ENCODE assay signal across 34 cellular contexts in the genomic region with DNA sequence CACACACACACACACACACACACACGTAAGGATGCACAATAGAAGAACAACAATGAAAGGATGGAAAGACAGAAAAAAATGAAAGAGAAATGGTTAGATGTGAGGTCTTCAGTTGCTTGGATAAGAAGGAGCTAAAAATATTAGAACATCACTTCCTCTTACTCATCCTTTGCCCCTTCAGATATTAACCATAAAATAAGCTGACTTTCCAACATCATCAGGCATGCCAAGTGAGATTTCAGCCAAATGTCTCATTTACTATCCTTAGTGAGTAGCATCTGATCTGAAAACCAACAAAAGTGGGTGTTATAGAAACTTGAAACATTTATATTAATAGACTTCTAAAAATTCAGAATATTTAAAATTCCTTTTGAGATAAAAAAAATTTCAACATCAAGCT. TPM values are rescaled to one million over a fixed set of nuclear protein-coding genes. Genes with fewer than 3 reads are reported as not detected.
"Had no signal": no experiment of that assay in that cellular context is flagged by ENCODE, and none has a peak within 500 bp of the region (broad histone marks: within the 10 kb centered on the region; RNA-seq: fewer than 3 reads in every experiment).

No MANE protein-coding gene starts in this region.

- H3K27me3 Mint-ChIP-seq: activated B cell treated with CpG ODN at 0.5 μM for 24 hours; activated CD8-positive, alpha-beta T cell treated with anti-CD3 and anti-CD28 coated beads for 36 hours; activated naive CD4-positive, alpha-beta T cell treated with anti-CD3 and anti-CD28 coated beads, Interleukin-2, amount 50 U/mL, for 24 hours; activated naive CD8-positive, alpha-beta T cell treated with anti-CD3 and anti-CD28 coated beads for 36 hours; activated naive CD8-positive, alpha-beta T cell treated with anti-CD3 and anti-CD28 coated beads, Interleukin-2, amount 50 U/mL, for 24 hours; T-helper 17 cell had no signal

- H3K4me3 ChIP-seq: adrenal gland, body of pancreas, colonic mucosa, esophagus squamous epithelium, gastrocnemius medialis, heart left ventricle had no signal

- H3K27me3 ChIP-seq: adrenal gland, body of pancreas, colonic mucosa, esophagus squamous epithelium, foreskin keratinocyte, gastrocnemius medialis, heart left ventricle had no signal

- H3K9me3 ChIP-seq: adrenal gland, body of pancreas, colonic mucosa, esophagus squamous epithelium, gastrocnemius medialis, heart left ventricle had no signal

- H3K27ac ChIP-seq: adrenal gland, body of pancreas, colonic mucosa, epithelial cell of prostate, esophagus squamous epithelium, foreskin keratinocyte, gastrocnemius medialis, heart left ventricle, WERI-Rb-1 had no signal

- DNase-seq: activated B cell treated with CpG ODN at 0.5 μM for 24 hours; activated CD4-positive, alpha-beta T cell treated with anti-CD3 and anti-CD28 coated beads for 48 hours; activated CD4-positive, alpha-beta T cell treated with anti-CD3 and anti-CD28 coated beads, Interleukin-2, amount 50 U/mL, for 1 hour; activated CD4-positive, alpha-beta T cell treated with anti-CD3 and anti-CD28 coated beads, Interleukin-2, amount 50 U/mL, for 48 hours; activated CD8-positive, alpha-beta memory T cell treated with anti-CD3 and anti-CD28 coated beads for 24 hours; activated CD8-positive, alpha-beta T cell treated with anti-CD3 and anti-CD28 coated beads for 36 hours; activated effector memory CD4-positive, alpha-beta T cell treated with anti-CD3 and anti-CD28 coated beads, Interleukin-2, amount 50 U/mL, for 16 hours; activated naive CD4-positive, alpha-beta T cell treated with anti-CD3 and anti-CD28 coated beads for 36 hours; activated naive CD8-positive, alpha-beta T cell treated with anti-CD3 and anti-CD28 coated beads for 36 hours; activated naive CD8-positive, alpha-beta T cell treated with anti-CD3 and anti-CD28 coated beads, Interleukin-2, amount 50 U/mL, for 24 hours; activated T-cell treated with anti-CD3 and anti-CD28 coated beads, Interleukin-2, amount 50 U/mL, for 1 hour; activated T-cell treated with anti-CD3 and anti-CD28 coated beads, Interleukin-2, amount 50 U/mL, for 48 hours; adrenal gland; amygdala; aorta; body of pancreas; caudate nucleus; colonic mucosa; effector CD8-positive, alpha-beta T cell; esophagus squamous epithelium; foreskin keratinocyte; gastrocnemius medialis; glutamatergic neuron; heart left ventricle; T-helper 17 cell; T1000; WERI-Rb-1 had no signal

- H3K27ac Mint-ChIP-seq: activated B cell treated with CpG ODN at 0.5 μM for 24 hours; activated CD8-positive, alpha-beta T cell treated with anti-CD3 and anti-CD28 coated beads for 36 hours; activated naive CD4-positive, alpha-beta T cell treated with anti-CD3 and anti-CD28 coated beads for 36 hours; activated naive CD4-positive, alpha-beta T cell treated with anti-CD3 and anti-CD28 coated beads, Interleukin-2, amount 50 U/mL, for 24 hours; activated naive CD8-positive, alpha-beta T cell treated with anti-CD3 and anti-CD28 coated beads for 36 hours; activated naive CD8-positive, alpha-beta T cell treated with anti-CD3 and anti-CD28 coated beads, Interleukin-2, amount 50 U/mL, for 24 hours; activated T-helper 1 cell treated with anti-CD3 and anti-CD28 coated beads, Interleukin-12 subunit alpha, Interleukin-12 subunit beta, Interleukin-2, Interleukin-4 antibody, amounts not matched to agents 30 ng/mL and 10 ng/mL and 1 ng/mL, durations not matched to agents 14 hours and 24 hours and 36 hours; activated T-helper 2 cell treated with anti-CD3 and anti-CD28 coated beads, Interferon-gamma antibody, Interleukin-2, Interleukin-4, amounts not matched to agents 10 μg/mL and 5 μg/mL and 100 μg/mL, durations not matched to agents 14 hours and 24 hours and 36 hours; T-helper 17 cell; T-helper 2 cell treated with Interferon-gamma antibody and Interleukin-4, amounts not matched to agents 5 μg/mL and 100 μg/mL, for 36 hours had no signal

- H3K4me1 Mint-ChIP-seq: activated B cell treated with CpG ODN at 0.5 μM for 24 hours; activated naive CD4-positive, alpha-beta T cell treated with anti-CD3 and anti-CD28 coated beads, Interleukin-2, amount 50 U/mL, for 24 hours; activated naive CD8-positive, alpha-beta T cell treated with anti-CD3 and anti-CD28 coated beads for 36 hours; activated naive CD8-positive, alpha-beta T cell treated with anti-CD3 and anti-CD28 coated beads, Interleukin-2, amount 50 U/mL, for 24 hours; T-helper 17 cell had no signal

- H3K4me1 ChIP-seq: body of pancreas, colonic mucosa, esophagus squamous epithelium, foreskin keratinocyte, gastrocnemius medialis, heart left ventricle had no signal

- H3K36me3 ChIP-seq: adrenal gland, colonic mucosa, esophagus squamous epithelium, gastrocnemius medialis, heart left ventricle, WERI-Rb-1 had no signal

- ATAC-seq: activated CD4-positive, CD25-positive, alpha-beta regulatory T cell treated with anti-CD3 and anti-CD28 coated beads, Interleukin-2, amount 50 U/mL, for 24 hours; activated CD8-positive, alpha-beta T cell treated with anti-CD3 and anti-CD28 coated beads for 36 hours; activated naive CD8-positive, alpha-beta T cell treated with anti-CD3 and anti-CD28 coated beads, Interleukin-2, amount 50 U/mL, for 24 hours; body of pancreas; foreskin keratinocyte; gastrocnemius medialis; heart left ventricle; T-helper 17 cell had no signal

- H3K9me3 Mint-ChIP-seq: activated naive CD8-positive, alpha-beta T cell treated with anti-CD3 and anti-CD28 coated beads for 36 hours; activated T-helper 1 cell treated with anti-CD3 and anti-CD28 coated beads, Interleukin-12 subunit alpha, Interleukin-12 subunit beta, Interleukin-2, Interleukin-4 antibody, amounts not matched to agents 30 ng/mL and 10 ng/mL and 1 ng/mL, durations not matched to agents 14 hours and 24 hours and 36 hours had no signal

- H3K4me3 Mint-ChIP-seq: activated B cell treated with CpG ODN at 0.5 μM for 24 hours; activated CD8-positive, alpha-beta T cell treated with anti-CD3 and anti-CD28 coated beads for 36 hours; activated naive CD4-positive, alpha-beta T cell treated with anti-CD3 and anti-CD28 coated beads for 36 hours; activated naive CD4-positive, alpha-beta T cell treated with anti-CD3 and anti-CD28 coated beads, Interleukin-2, amount 50 U/mL, for 24 hours; activated naive CD8-positive, alpha-beta T cell treated with anti-CD3 and anti-CD28 coated beads for 36 hours; activated naive CD8-positive, alpha-beta T cell treated with anti-CD3 and anti-CD28 coated beads, Interleukin-2, amount 50 U/mL, for 24 hours; activated T-helper 1 cell treated with anti-CD3 and anti-CD28 coated beads, Interleukin-12 subunit alpha, Interleukin-12 subunit beta, Interleukin-2, Interleukin-4 antibody, amounts not matched to agents 30 ng/mL and 10 ng/mL and 1 ng/mL, durations not matched to agents 14 hours and 24 hours and 36 hours; T-helper 17 cell; T-helper 2 cell treated with Interferon-gamma antibody and Interleukin-4, amounts not matched to agents 5 μg/mL and 100 μg/mL, for 36 hours had no signal

- H3K36me3 Mint-ChIP-seq: activated naive CD4-positive, alpha-beta T cell treated with anti-CD3 and anti-CD28 coated beads, Interleukin-2, amount 50 U/mL, for 24 hours; activated naive CD8-positive, alpha-beta T cell treated with anti-CD3 and anti-CD28 coated beads for 36 hours had no signal

RNA-seq across cellular contexts. Expression of a gene that starts 25.3 kb away (rescaled TPM):
- polyA plus RNA-seq: endothelial cell of umbilical vein, foreskin keratinocyte had no signal
